Comparison of ENCODE assay signal across 1 cellular context in the genomic region with DNA sequence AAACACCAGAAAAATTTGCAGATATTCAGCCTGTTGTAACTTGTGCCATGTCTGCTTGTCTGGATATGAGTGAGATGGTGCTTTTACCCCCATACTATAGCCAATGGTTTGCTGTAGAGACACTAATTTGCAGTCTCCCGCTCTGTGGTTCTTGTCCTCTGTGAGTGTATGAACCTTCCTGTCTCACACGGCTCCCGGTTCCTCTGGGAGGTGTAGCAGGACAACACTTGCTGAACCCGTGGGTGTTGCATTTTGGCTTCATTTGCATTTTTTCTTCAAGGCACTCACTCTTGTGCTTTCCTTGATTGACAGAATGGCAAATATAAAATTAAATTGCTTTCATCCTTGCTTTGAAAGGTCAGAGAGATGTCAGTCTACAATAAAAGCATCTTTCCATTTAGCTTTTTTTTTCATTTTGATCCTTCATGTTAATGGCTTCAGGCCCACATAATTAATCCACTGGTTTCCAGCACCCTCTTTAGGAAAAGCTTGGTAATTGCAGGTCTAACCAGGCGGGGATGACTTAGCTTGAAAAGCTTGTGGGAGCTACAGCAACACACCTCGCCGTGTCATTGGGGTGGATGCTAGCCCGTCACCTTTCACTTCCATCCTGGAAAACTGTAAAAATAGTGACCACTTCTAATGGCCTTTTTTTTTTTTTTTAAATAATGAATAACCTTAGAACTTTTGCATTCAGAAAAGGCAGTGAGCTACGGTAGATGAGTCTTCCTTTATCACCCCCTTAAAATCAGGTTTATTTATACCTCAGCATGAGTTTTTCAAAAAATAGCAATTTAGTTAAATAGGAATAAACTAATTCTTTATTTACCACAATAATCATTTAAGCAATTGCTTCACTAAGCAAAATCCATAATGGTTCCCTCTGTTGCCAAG.
TF ChIP-seq lines count a peak whose summit lies in the region.

No MANE protein-coding gene starts in this region.

TF ChIP-seq in K562, 482 proteins besides CTCF, POLR2A, EP300 and RAD21 (continued from another document and continues in another):
- TF ChIP-seq, protein P1, sequence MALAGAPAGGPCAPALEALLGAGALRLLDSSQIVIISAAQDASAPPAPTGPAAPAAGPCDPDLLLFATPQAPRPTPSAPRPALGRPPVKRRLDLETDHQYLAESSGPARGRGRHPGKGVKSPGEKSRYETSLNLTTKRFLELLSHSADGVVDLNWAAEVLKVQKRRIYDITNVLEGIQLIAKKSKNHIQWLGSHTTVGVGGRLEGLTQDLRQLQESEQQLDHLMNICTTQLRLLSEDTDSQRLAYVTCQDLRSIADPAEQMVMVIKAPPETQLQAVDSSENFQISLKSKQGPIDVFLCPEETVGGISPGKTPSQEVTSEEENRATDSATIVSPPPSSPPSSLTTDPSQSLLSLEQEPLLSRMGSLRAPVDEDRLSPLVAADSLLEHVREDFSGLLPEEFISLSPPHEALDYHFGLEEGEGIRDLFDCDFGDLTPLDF (CRISPR knock-in tag; IDR thresholded peaks at IDR 0.05) = no peak
- no peak for TF ChIP-seq MIER1 (IDR thresholded peaks at IDR 0.05; ENCODE audit: low read depth)
- peak; percentile 60; the same call in 1 of the 2 replicates for TF ChIP-seq ZNF316 (IDR thresholded peaks at IDR 0.05)
- TF ChIP-seq FOXA3 (CRISPR knock-in tag; conservative IDR thresholded peaks at IDR 0.05 in 1 of 2, IDR thresholded peaks at IDR 0.05 in 1 of 2) = no peak
- TF ChIP-seq MXI1 (IDR thresholded peaks at IDR 0.05; ENCODE audit: low read depth, low read length) = no peak
- 0 out of 2 replicates have a peak, but pooled peaks have one; percentile 18 for TF ChIP-seq EGR1 (conservative IDR thresholded peaks at IDR 0.05)
- TF ChIP-seq, protein P2, sequence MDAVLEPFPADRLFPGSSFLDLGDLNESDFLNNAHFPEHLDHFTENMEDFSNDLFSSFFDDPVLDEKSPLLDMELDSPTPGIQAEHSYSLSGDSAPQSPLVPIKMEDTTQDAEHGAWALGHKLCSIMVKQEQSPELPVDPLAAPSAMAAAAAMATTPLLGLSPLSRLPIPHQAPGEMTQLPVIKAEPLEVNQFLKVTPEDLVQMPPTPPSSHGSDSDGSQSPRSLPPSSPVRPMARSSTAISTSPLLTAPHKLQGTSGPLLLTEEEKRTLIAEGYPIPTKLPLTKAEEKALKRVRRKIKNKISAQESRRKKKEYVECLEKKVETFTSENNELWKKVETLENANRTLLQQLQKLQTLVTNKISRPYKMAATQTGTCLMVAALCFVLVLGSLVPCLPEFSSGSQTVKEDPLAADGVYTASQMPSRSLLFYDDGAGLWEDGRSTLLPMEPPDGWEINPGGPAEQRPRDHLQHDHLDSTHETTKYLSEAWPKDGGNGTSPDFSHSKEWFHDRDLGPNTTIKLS (IDR thresholded peaks at IDR 0.05; ENCODE audit: borderline replicate concordance, low read depth) = no peak
- TF ChIP-seq, protein P3, sequence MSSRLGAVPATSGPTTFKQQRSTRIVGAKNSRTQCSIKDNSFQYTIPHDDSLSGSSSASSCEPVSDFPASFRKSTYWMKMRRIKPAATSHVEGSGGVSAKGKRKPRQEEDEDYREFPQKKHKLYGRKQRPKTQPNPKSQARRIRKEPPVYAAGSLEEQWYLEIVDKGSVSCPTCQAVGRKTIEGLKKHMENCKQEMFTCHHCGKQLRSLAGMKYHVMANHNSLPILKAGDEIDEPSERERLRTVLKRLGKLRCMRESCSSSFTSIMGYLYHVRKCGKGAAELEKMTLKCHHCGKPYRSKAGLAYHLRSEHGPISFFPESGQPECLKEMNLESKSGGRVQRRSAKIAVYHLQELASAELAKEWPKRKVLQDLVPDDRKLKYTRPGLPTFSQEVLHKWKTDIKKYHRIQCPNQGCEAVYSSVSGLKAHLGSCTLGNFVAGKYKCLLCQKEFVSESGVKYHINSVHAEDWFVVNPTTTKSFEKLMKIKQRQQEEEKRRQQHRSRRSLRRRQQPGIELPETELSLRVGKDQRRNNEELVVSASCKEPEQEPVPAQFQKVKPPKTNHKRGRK (tag; IDR thresholded peaks at IDR 0.05) = no peak
- no peak for TF ChIP-seq TOE1 (IDR thresholded peaks at IDR 0.05; ENCODE audit: borderline replicate concordance)
- TF ChIP-seq TOE1 (CRISPR knock-in tag; IDR thresholded peaks at IDR 0.05; ENCODE audit: borderline replicate concordance, low read depth) = no peak
- TF ChIP-seq ZNF12 (CRISPR knock-in tag; IDR thresholded peaks at IDR 0.05) = no peak
- TF ChIP-seq NR3C1 (CRISPR knock-in tag; IDR thresholded peaks at IDR 0.05) = no peak
- TF ChIP-seq CREBBP (IDR thresholded peaks at IDR 0.05; ENCODE audit: low read depth, low read length) = no peak
- TF ChIP-seq U2AF2 (optimal IDR thresholded peaks at IDR 0.05; ENCODE audit: low read depth, low read length) = no peak
- no peak for TF ChIP-seq ZNF75A (CRISPR knock-in tag; IDR thresholded peaks at IDR 0.05)
- no peak for TF ChIP-seq PYGO2 (tag; IDR thresholded peaks at IDR 0.05)
- no peak for TF ChIP-seq NCOA2 (IDR thresholded peaks at IDR 0.05; ENCODE audit: partially characterized antibody in 2 of 2)
- no peak for TF ChIP-seq MTA3 (IDR thresholded peaks at IDR 0.05; ENCODE audit: borderline replicate concordance)
- TF ChIP-seq SMAD3 (CRISPR knock-in tag; conservative IDR thresholded peaks at IDR 0.05) = no peak
- peak; percentile 53; the same call in 1 of the 2 replicates for TF ChIP-seq C11orf30 (IDR thresholded peaks at IDR 0.05; ENCODE audit: low read depth)
- TF ChIP-seq ZNF695 (CRISPR knock-in tag; IDR thresholded peaks at IDR 0.05) = no peak
- TF ChIP-seq LARP7 (IDR thresholded peaks at IDR 0.05) = no peak
- no peak for TF ChIP-seq ARID1B (IDR thresholded peaks at IDR 0.05)
- TF ChIP-seq ZNF184 (CRISPR knock-in tag; IDR thresholded peaks at IDR 0.05) = no peak
- TF ChIP-seq ZNF384 (IDR thresholded peaks at IDR 0.05; ENCODE audit: low read depth, low read length) = peak; percentile 86
- no peak for TF ChIP-seq CBFA2T3 (IDR thresholded peaks at IDR 0.05)
- TF ChIP-seq, protein P4, sequence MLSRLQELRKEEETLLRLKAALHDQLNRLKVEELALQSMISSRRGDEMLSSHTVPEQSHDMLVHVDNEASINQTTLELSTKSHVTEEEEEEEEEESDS (CRISPR knock-in tag; IDR thresholded peaks at IDR 0.05) = no peak
- TF ChIP-seq, protein P5, sequence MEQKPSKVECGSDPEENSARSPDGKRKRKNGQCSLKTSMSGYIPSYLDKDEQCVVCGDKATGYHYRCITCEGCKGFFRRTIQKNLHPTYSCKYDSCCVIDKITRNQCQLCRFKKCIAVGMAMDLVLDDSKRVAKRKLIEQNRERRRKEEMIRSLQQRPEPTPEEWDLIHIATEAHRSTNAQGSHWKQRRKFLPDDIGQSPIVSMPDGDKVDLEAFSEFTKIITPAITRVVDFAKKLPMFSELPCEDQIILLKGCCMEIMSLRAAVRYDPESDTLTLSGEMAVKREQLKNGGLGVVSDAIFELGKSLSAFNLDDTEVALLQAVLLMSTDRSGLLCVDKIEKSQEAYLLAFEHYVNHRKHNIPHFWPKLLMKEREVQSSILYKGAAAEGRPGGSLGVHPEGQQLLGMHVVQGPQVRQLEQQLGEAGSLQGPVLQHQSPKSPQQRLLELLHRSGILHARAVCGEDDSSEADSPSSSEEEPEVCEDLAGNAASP (IDR thresholded peaks at IDR 0.05) = no peak
- TF ChIP-seq, protein P6, sequence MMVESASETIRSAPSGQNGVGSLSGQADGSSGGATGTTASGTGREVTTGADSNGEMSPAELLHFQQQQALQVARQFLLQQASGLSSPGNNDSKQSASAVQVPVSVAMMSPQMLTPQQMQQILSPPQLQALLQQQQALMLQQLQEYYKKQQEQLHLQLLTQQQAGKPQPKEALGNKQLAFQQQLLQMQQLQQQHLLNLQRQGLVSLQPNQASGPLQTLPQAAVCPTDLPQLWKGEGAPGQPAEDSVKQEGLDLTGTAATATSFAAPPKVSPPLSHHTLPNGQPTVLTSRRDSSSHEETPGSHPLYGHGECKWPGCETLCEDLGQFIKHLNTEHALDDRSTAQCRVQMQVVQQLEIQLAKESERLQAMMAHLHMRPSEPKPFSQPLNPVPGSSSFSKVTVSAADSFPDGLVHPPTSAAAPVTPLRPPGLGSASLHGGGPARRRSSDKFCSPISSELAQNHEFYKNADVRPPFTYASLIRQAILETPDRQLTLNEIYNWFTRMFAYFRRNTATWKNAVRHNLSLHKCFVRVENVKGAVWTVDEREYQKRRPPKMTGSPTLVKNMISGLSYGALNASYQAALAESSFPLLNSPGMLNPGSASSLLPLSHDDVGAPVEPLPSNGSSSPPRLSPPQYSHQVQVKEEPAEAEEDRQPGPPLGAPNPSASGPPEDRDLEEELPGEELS (CRISPR knock-in tag; IDR thresholded peaks at IDR 0.05; ENCODE audit: borderline replicate concordance) = no peak
- TF ChIP-seq TCF7L2 (IDR thresholded peaks at IDR 0.05; ENCODE audit: low read depth, low read length) = no peak
- 0 out of 2 replicates have a peak, but pooled peaks have one; percentile 4 for TF ChIP-seq RB1 (IDR thresholded peaks at IDR 0.05; ENCODE audit: low read depth)
- TF ChIP-seq HDAC3 (IDR thresholded peaks at IDR 0.05; ENCODE audit: borderline replicate concordance, partially characterized antibody) = no peak
- peak; percentile 58; the same call in 1 of the 2 replicates for TF ChIP-seq MAFF (IDR thresholded peaks at IDR 0.05; ENCODE audit: low read length)
- TF ChIP-seq CC2D1A (IDR thresholded peaks at IDR 0.05) = peak; percentile 63
- TF ChIP-seq NFE2 (IDR thresholded peaks at IDR 0.05; ENCODE audit: low read depth) = peak; percentile 84
- no peak for TF ChIP-seq TGIF2 (CRISPR knock-in tag; IDR thresholded peaks at IDR 0.05)
- TF ChIP-seq, protein P7, sequence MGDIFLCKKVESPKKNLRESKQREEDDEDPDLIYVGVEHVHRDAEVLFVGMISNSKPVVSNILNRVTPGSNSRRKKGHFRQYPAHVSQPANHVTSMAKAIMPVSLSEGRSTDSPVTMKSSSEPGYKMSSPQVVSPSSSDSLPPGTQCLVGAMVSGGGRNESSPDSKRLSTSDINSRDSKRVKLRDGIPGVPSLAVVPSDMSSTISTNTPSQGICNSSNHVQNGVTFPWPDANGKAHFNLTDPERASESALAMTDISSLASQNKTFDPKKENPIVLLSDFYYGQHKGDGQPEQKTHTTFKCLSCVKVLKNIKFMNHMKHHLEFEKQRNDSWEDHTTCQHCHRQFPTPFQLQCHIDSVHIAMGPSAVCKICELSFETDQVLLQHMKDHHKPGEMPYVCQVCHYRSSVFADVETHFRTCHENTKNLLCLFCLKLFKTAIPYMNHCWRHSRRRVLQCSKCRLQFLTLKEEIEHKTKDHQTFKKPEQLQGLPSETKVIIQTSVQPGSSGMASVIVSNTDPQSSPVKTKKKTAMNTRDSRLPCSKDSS (IDR thresholded peaks at IDR 0.05; ENCODE audit: low read depth, partially characterized antibody) = no peak
- TF ChIP-seq MCM3 (IDR thresholded peaks at IDR 0.05) = no peak
- TF ChIP-seq, protein P8, sequence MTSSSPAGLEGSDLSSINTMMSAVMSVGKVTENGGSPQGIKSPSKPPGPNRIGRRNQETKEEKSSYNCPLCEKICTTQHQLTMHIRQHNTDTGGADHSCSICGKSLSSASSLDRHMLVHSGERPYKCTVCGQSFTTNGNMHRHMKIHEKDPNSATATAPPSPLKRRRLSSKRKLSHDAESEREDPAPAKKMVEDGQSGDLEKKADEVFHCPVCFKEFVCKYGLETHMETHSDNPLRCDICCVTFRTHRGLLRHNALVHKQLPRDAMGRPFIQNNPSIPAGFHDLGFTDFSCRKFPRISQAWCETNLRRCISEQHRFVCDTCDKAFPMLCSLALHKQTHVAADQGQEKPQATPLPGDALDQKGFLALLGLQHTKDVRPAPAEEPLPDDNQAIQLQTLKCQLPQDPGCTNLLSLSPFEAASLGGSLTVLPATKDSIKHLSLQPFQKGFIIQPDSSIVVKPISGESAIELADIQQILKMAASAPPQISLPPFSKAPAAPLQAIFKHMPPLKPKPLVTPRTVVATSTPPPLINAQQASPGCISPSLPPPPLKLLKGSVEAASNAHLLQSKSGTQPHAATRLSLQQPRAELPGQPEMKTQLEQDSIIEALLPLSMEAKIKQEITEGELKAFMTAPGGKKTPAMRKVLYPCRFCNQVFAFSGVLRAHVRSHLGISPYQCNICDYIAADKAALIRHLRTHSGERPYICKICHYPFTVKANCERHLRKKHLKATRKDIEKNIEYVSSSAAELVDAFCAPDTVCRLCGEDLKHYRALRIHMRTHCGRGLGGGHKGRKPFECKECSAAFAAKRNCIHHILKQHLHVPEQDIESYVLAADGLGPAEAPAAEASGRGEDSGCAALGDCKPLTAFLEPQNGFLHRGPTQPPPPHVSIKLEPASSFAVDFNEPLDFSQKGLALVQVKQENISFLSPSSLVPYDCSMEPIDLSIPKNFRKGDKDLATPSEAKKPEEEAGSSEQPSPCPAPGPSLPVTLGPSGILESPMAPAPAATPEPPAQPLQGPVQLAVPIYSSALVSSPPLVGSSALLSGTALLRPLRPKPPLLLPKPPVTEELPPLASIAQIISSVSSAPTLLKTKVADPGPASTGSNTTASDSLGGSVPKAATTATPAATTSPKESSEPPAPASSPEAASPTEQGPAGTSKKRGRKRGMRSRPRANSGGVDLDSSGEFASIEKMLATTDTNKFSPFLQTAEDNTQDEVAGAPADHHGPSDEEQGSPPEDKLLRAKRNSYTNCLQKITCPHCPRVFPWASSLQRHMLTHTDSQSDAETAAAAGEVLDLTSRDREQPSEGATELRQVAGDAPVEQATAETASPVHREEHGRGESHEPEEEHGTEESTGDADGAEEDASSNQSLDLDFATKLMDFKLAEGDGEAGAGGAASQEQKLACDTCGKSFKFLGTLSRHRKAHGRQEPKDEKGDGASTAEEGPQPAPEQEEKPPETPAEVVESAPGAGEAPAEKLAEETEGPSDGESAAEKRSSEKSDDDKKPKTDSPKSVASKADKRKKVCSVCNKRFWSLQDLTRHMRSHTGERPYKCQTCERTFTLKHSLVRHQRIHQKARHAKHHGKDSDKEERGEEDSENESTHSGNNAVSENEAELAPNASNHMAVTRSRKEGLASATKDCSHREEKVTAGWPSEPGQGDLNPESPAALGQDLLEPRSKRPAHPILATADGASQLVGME (CRISPR knock-in tag; IDR thresholded peaks at IDR 0.05) = no peak
- TF ChIP-seq RBBP5 (IDR thresholded peaks at IDR 0.05; ENCODE audit: borderline replicate concordance, insufficient read depth, low read length, poor library complexity, severe bottlenecking) = no peak
- TF ChIP-seq, protein P9, sequence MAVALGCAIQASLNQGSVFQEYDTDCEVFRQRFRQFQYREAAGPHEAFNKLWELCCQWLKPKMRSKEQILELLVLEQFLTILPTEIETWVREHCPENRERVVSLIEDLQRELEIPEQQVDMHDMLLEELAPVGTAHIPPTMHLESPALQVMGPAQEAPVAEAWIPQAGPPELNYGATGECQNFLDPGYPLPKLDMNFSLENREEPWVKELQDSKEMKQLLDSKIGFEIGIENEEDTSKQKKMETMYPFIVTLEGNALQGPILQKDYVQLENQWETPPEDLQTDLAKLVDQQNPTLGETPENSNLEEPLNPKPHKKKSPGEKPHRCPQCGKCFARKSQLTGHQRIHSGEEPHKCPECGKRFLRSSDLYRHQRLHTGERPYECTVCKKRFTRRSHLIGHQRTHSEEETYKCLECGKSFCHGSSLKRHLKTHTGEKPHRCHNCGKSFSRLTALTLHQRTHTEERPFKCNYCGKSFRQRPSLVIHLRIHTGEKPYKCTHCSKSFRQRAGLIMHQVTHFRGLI (CRISPR knock-in tag; IDR thresholded peaks at IDR 0.05) = no peak
- no peak for TF ChIP-seq ZNF583 (CRISPR knock-in tag; IDR thresholded peaks at IDR 0.05)
- no peak for TF ChIP-seq ZNF354B (CRISPR knock-in tag; IDR thresholded peaks at IDR 0.05)
- TF ChIP-seq, protein P10, sequence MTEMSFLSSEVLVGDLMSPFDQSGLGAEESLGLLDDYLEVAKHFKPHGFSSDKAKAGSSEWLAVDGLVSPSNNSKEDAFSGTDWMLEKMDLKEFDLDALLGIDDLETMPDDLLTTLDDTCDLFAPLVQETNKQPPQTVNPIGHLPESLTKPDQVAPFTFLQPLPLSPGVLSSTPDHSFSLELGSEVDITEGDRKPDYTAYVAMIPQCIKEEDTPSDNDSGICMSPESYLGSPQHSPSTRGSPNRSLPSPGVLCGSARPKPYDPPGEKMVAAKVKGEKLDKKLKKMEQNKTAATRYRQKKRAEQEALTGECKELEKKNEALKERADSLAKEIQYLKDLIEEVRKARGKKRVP (CRISPR knock-in tag; IDR thresholded peaks at IDR 0.05) = no peak
